8 cellular contexts compared by ENCODE assay signal in the genomic region with DNA sequence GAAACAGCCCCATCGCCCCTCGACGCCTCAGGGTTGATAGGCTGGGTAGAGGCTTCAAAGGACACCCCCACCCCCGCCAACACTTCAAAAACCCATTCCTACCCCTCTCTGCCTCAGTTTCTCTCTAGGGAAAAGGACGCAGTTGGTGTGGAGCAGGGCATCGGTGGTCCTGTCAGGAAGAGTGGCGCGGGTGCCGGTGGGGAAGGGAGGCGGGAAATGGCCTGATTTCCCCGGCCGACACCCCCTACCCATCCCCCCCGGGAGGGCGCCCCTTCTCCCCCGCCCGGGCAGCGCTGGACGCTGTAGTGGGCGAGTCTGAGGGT. TPM values are rescaled to one million over a fixed set of nuclear protein-coding genes. Genes with fewer than 3 reads are reported as not detected.
DNase-seq lines count a peak whose midpoint lies in the region; ATAC-seq lines count a peak whose summit lies in the region.

No MANE protein-coding gene starts in this region.

- H3K4me3 ChIP-seq in Jurkat, Clone E6-1 (ENCODE audit: low read length), result peak overlapping the region; percentile 68
- peak overlapping the region; percentile 73 to 87 for H3K4me3 ChIP-seq in duodenal mucosa (ENCODE audit: low read depth in 1 of 2, low read length in 2 of 2)
- peak overlapping the region; percentile 79 to 99 for H3K4me3 ChIP-seq in neuronal stem cell (ENCODE audit: low read length in 2 of 2)

- H3K27me3 ChIP-seq in duodenal mucosa (ENCODE audit: control insufficient read depth in 1 of 2, insufficient read depth in 2 of 2, low read length in 2 of 2) (no peaks in the 10 kb centered on the region), neuronal stem cell (ENCODE audit: control insufficient read depth in 3 of 3, insufficient read depth in 3 of 3, low read depth in 1 of 3, low read length in 3 of 3) (peaks cover 0 to 3% (median 0%) of the 10 kb centered on the region in 3 experiments)

- H3K4me1 ChIP-seq in duodenal mucosa (ENCODE audit: control insufficient read depth in 1 of 2, insufficient read depth in 2 of 2, low read length in 2 of 2) (peaks cover 0 to 6% of the 10 kb centered on the region in 2 donors), neuronal stem cell (ENCODE audit: control insufficient read depth in 2 of 2, insufficient read depth in 1 of 2, low read depth in 1 of 2, low read length in 2 of 2) (peaks cover 8 to 11% of the 10 kb centered on the region in 2 donors)

- H2BK5ac ChIP-seq in neuronal stem cell (ENCODE audit: low read length), result peak overlapping the region; percentile 90

- H3K36me3 ChIP-seq in duodenal mucosa (ENCODE audit: control insufficient read depth in 1 of 2, insufficient read depth in 2 of 2, low read length in 2 of 2), result no peaks in the 10 kb centered on the region
- H3K36me3 ChIP-seq in neuronal stem cell (replicated peaks in 1 of 2; ENCODE audit: control insufficient read depth in 2 of 2, insufficient read depth in 2 of 2, low read length in 2 of 2), result peaks cover 6 to 18% of the 10 kb centered on the region in 2 donors

- no peak overlapping the region for H4K8ac ChIP-seq in neuronal stem cell (ENCODE audit: low read depth, low read length)

- H2BK120ac ChIP-seq in neuronal stem cell (ENCODE audit: low read depth, low read length), result no peak overlapping the region

- peak overlapping the region; percentile 98 for H3K23ac ChIP-seq in neuronal stem cell (ENCODE audit: low read depth, low read length, poor library complexity)

- peak overlapping the region; percentile 81 for H3K18ac ChIP-seq in neuronal stem cell (ENCODE audit: low read length)

- H3K27ac ChIP-seq in duodenal mucosa (ENCODE audit: low read depth, low read length) (peak overlapping the region; percentile 81), neuronal stem cell (replicated peaks; ENCODE audit: low read length) (peak overlapping the region; percentile 72)

- no peak overlapping the region for H3K14ac ChIP-seq in neuronal stem cell (ENCODE audit: low read length)

- peak overlapping the region; percentile 60 for H2AK5ac ChIP-seq in neuronal stem cell (ENCODE audit: low read depth, low read length)

- no peak overlapping the region for H4K91ac ChIP-seq in neuronal stem cell (ENCODE audit: low read depth, low read length, poor library complexity)

- H3K4me2 ChIP-seq in neuronal stem cell (ENCODE audit: insufficient read depth, low read length, poor library complexity, severe bottlenecking), result peak overlapping the region; percentile 93

- ATAC-seq in GM19397 (IDR thresholded peaks at IDR 0.05; ENCODE audit: unreplicated experiment), result peak; percentile 5

- H2BK15ac ChIP-seq in neuronal stem cell (ENCODE audit: low read length), result peak overlapping the region; percentile 77

- H2BK12ac ChIP-seq in neuronal stem cell (ENCODE audit: low read length), result no peak overlapping the region

- H2AFZ ChIP-seq in neuronal stem cell (ENCODE audit: low read length), result peak overlapping the region; percentile 94

- H3K9ac ChIP-seq in duodenal mucosa (ENCODE audit: low read depth in 1 of 2, low read length in 2 of 2) (peak overlapping the region; percentile 51 to 72), neuronal stem cell (ENCODE audit: low read depth, low read length, poor library complexity) (peak overlapping the region; percentile 87)

- no peak overlapping the region for H3K4ac ChIP-seq in neuronal stem cell (ENCODE audit: low read length)

- H3K9me3 ChIP-seq in duodenal mucosa (ENCODE audit: control insufficient read depth in 1 of 2, low read length in 2 of 2), result peaks cover 0 to under 1% of the 10 kb centered on the region in 2 donors
- H3K9me3 ChIP-seq in neuronal stem cell (replicated peaks in 1 of 2; ENCODE audit: control insufficient read depth in 2 of 2, insufficient read depth in 1 of 2, low read depth in 1 of 2, low read length in 2 of 2), result no peaks in the 10 kb centered on the region

- peaks cover 2% of the 10 kb centered on the region for H3K79me1 ChIP-seq in neuronal stem cell (ENCODE audit: low read depth, low read length)

- no peak for DNase-seq in Jurkat, Clone E6-1 (ENCODE audit: low read depth, low spot score)
- DNase-seq in neuronal stem cell (ENCODE audit: low spot score) (no peak), NCI-H1092 treated with DMSO at 0.1 percent for 48 hours (lab: John Stamatoyannopoulos, UW) (no peak), iPS-NIHi11 (ENCODE audit: low spot score) (no peak)
- no peak for DNase-seq in central memory CD4-positive, alpha-beta T cell
- DNase-seq in NK-92 treated with Interleukin-12 subunit alpha and Interleukin-12 subunit beta, amount 100 ng/mL, for 24 hours (lab: John Stamatoyannopoulos, UW), result no peak

- WGBS in neuronal stem cell (ENCODE audit: extremely low coverage in 2 of 2, insufficient read length in 2 of 2, insufficient replicate concordance in 1 of 2), 2 donors, result no CpG with 5 or more reads among the region's 19 CpGs

RNA-seq across cellular contexts. Expression of a gene that starts 0.4 kb away (rescaled TPM):
- not detected for polyA plus RNA-seq in Jurkat, Clone E6-1 (2012; ENCODE audit: insufficient read depth, insufficient read length)
- 27.7 TPM for polyA plus RNA-seq in neuronal stem cell (2013, experiment 1 of 2)
- polyA plus RNA-seq in neuronal stem cell (2013, experiment 2 of 2), result 26.1 TPM

RNA-seq across cellular contexts. Expression of a gene that starts 21.9 kb away (rescaled TPM):
- 18.5 TPM for polyA plus RNA-seq in Jurkat, Clone E6-1 (2012; ENCODE audit: insufficient read depth, insufficient read length)
- polyA plus RNA-seq in neuronal stem cell (2013, experiment 1 of 2), result 52.4 TPM
- polyA plus RNA-seq in neuronal stem cell (2013, experiment 2 of 2), result 51.5 TPM

RNA-seq across cellular contexts. Expression of a gene that starts 33.3 kb away (rescaled TPM):
- 19.0 TPM for polyA plus RNA-seq in Jurkat, Clone E6-1 (2012; ENCODE audit: insufficient read depth, insufficient read length)
- 5.1 TPM for polyA plus RNA-seq in neuronal stem cell (2013, experiment 1 of 2)
- polyA plus RNA-seq in neuronal stem cell (2013, experiment 2 of 2), result 4.6 TPM

RNA-seq across cellular contexts. Expression of a gene that starts 49.9 kb away (rescaled TPM):
- polyA plus RNA-seq in Jurkat, Clone E6-1 (2012; ENCODE audit: insufficient read depth, insufficient read length), result 22.0 TPM
- 40.2 TPM for polyA plus RNA-seq in neuronal stem cell (2013, experiment 1 of 2)
- polyA plus RNA-seq in neuronal stem cell (2013, experiment 2 of 2), result 40.1 TPM

RNA-seq across cellular contexts. Expression of a gene that starts 56.7 kb away (rescaled TPM):
- 26.2 TPM for polyA plus RNA-seq in Jurkat, Clone E6-1 (2012; ENCODE audit: insufficient read depth, insufficient read length)
- 23.9 TPM for polyA plus RNA-seq in neuronal stem cell (2013, experiment 1 of 2)
- polyA plus RNA-seq in neuronal stem cell (2013, experiment 2 of 2), result 23.8 TPM
